Comparison of ENCODE assay signal across 9 cellular contexts in genomic region chr10:110268931-110269640, GRCh38. TPM values are rescaled to one million over a fixed set of nuclear protein-coding genes. Genes with fewer than 3 reads are reported as not detected.
DNase-seq lines count a peak whose midpoint lies in the region; ATAC-seq and TF ChIP-seq lines count a peak whose summit lies in the region.
"Had no signal": no experiment of that assay in that cellular context is flagged by ENCODE, and none has a peak within 500 bp of the region (broad histone marks: within the 10 kb centered on the region; RNA-seq: fewer than 3 reads in every experiment).

No MANE protein-coding gene starts in this region.

- no peaks in the 10 kb centered on the region for H3K27me3 Mint-ChIP-seq in WTC11 (ENCODE audit: low read depth)

- H4K91ac ChIP-seq in mesenchymal stem cell (ENCODE audit: low read length), result no peak overlapping the region

- POLR2A ChIA-PET in WTC11 (lab: Charles Lee), result no interaction called here

- no peak overlapping the region for H2AFZ ChIP-seq in mesenchymal stem cell (ENCODE audit: low read depth, low read length)

- H3K4me3 ChIP-seq in heart right ventricle, result peak overlapping the region in 9 of 10 donors; percentile 1 to 47 (median 33)
- no peak overlapping the region for H3K4me3 ChIP-seq in astrocyte of the spinal cord (ENCODE audit: low read depth, low read length)
- peak overlapping the region in 1 of 2 experiments; percentile 68 for H3K4me3 ChIP-seq in mesenchymal stem cell (ENCODE audit: insufficient read depth in 1 of 2, low read depth in 1 of 2, low read length in 2 of 2)
- H3K4me3 ChIP-seq in aorta (ENCODE audit: low read length in 2 of 2), result peak overlapping the region in 1 of 2 donors; percentile 26

- DNase-seq in heart right ventricle (no peak), left cardiac atrium (no peak), astrocyte of the spinal cord (ENCODE audit: low read depth, low spot score) (peak; percentile 9), mesenchymal stem cell (no peak), aorta (no peak), NCI-H510A treated with DMSO at 0.1 percent for 48 hours (lab: John Stamatoyannopoulos, UW) (no peak), WTC11 (ENCODE audit: low spot score) (no peak)

- no peak overlapping the region for H3K4me3 Mint-ChIP-seq in WTC11

- H2AK5ac ChIP-seq in mesenchymal stem cell (ENCODE audit: low read length, severe bottlenecking), result no peak overlapping the region

- H3K4me2 ChIP-seq in mesenchymal stem cell (ENCODE audit: low read length, poor library complexity, severe bottlenecking), result no peak overlapping the region

- H2BK12ac ChIP-seq in mesenchymal stem cell (ENCODE audit: low read length in 2 of 2), result no peak overlapping the region

- H3K36me3 Mint-ChIP-seq in WTC11, result no peaks in the 10 kb centered on the region

- peak in 6 of 8 donors; percentile 2 to 23 (median 14) for ATAC-seq in heart right ventricle
- ATAC-seq in left cardiac atrium, result no peak
- ATAC-seq in aorta (ENCODE audit: low FRiP score), result peak; percentile 37
- ATAC-seq in WTC11, result no peak
- ATAC-seq in GM18861 (IDR thresholded peaks at IDR 0.05; ENCODE audit: unreplicated experiment), result no peak
- ATAC-seq: Panc1 had no signal

- H3K27ac Mint-ChIP-seq in WTC11, result no peak overlapping the region

- H3K9me3 ChIP-seq in heart right ventricle (no peaks in the 10 kb centered on the region), mesenchymal stem cell (ENCODE audit: control insufficient read depth, low read length) (no peaks in the 10 kb centered on the region), aorta (ENCODE audit: control insufficient read depth, low read length) (no peaks in the 10 kb centered on the region)

- peak overlapping the region; percentile 79 for H3K9ac ChIP-seq in mesenchymal stem cell (ENCODE audit: low read length)

- TF ChIP-seq CTCF in heart right ventricle (IDR thresholded peaks at IDR 0.05) (no peak), astrocyte of the spinal cord (IDR thresholded peaks at IDR 0.05; ENCODE audit: low read depth, low read length) (no peak), WTC11 (IDR thresholded peaks at IDR 0.05) (no peak)

- H2BK5ac ChIP-seq in mesenchymal stem cell (ENCODE audit: low read depth, low read length, poor library complexity, severe bottlenecking), result no peak overlapping the region

- in situ Hi-C loops in astrocyte of the spinal cord (cut with HindIII; ENCODE audit: low sequenced_read_pairs), result no loop called here

- CTCF ChIA-PET in WTC11 (lab: Charles Lee), result interaction anchor here (0.8 kb wide), 1 partner anchor 385 kb away, joined by 3 read pairs; no protein-coding TSS in a partner anchor

- H3K4ac ChIP-seq in mesenchymal stem cell (ENCODE audit: low read depth in 1 of 2, low read length in 2 of 2), result no peak overlapping the region

- H2BK15ac ChIP-seq in mesenchymal stem cell (ENCODE audit: low read depth, poor library complexity, severe bottlenecking), result no peak overlapping the region

- no peaks in the 10 kb centered on the region for H3K9me3 Mint-ChIP-seq in WTC11

- no peak overlapping the region for H3K18ac ChIP-seq in mesenchymal stem cell (ENCODE audit: low read depth in 1 of 2, low read length in 2 of 2)

- no peaks in the 10 kb centered on the region for H3K79me1 ChIP-seq in mesenchymal stem cell (replicated peaks; ENCODE audit: low read length, poor library complexity, severe bottlenecking)

- H2BK120ac ChIP-seq in mesenchymal stem cell (ENCODE audit: low read depth, low read length), result no peak overlapping the region

- H3K4me1 Mint-ChIP-seq in WTC11, result peaks cover 7% of the 10 kb centered on the region

- H3K23ac ChIP-seq in mesenchymal stem cell (ENCODE audit: low read length in 2 of 2), result no peak overlapping the region

- H3K27ac ChIP-seq in heart right ventricle (peak overlapping the region; percentile 81 to 90 (median 85)), mesenchymal stem cell (ENCODE audit: low read length, poor library complexity, severe bottlenecking) (no peak overlapping the region), aorta (ENCODE audit: low read depth in 1 of 2, low read length in 2 of 2) (peak overlapping the region; percentile 86)

- intact Hi-C loops in heart right ventricle (cut with DNase I), result loop anchor here in 1 of 10 donors (1.0 kb wide), 1 partner anchor 43 kb away; no protein-coding TSS in a partner anchor
- intact Hi-C loops in left cardiac atrium (cut with DNase I), result loop anchor here in 1 of 2 donors (5.0 kb wide), 1 partner anchor 42 kb away; no protein-coding TSS in a partner anchor
- intact Hi-C loops in aorta (cut with DNase I), result loop anchor here in 1 of 2 donors (5.0 kb wide), 1 partner anchor 42 kb away; no protein-coding TSS in a partner anchor

- WGBS in heart right ventricle, 2 donors, result 28% methylated on average over 3 of the region's 3 CpGs
- WGBS in mesenchymal stem cell, result 100% methylated on average over 2 of the region's 3 CpGs
- WGBS in aorta, 2 donors, result 17 to 18% methylated on average over 3 of the region's 3 CpGs

- H3K27me3 ChIP-seq in heart right ventricle (no peaks in the 10 kb centered on the region), mesenchymal stem cell (ENCODE audit: control insufficient read depth in 1 of 2, insufficient read depth in 1 of 2, low read length in 2 of 2) (no peaks in the 10 kb centered on the region), aorta (ENCODE audit: control insufficient read depth in 1 of 2, insufficient read depth in 2 of 2, low read length in 1 of 2) (no peaks in the 10 kb centered on the region)

- no peak overlapping the region for H3K14ac ChIP-seq in mesenchymal stem cell (ENCODE audit: low read length in 2 of 2)

- H4K8ac ChIP-seq in mesenchymal stem cell (ENCODE audit: low read length), result no peak overlapping the region

- H3K4me1 ChIP-seq in heart right ventricle, result peaks cover 14 to 93% (median 51%) of the 10 kb centered on the region in 9 donors
- no peaks in the 10 kb centered on the region for H3K4me1 ChIP-seq in mesenchymal stem cell (ENCODE audit: control insufficient read depth, insufficient read depth, low read depth, low read length)
- peaks cover 1 to 26% of the 10 kb centered on the region in 2 donors for H3K4me1 ChIP-seq in aorta (ENCODE audit: control insufficient read depth in 1 of 2, insufficient read depth in 2 of 2, low read length in 2 of 2)

- H3K36me3 ChIP-seq in heart right ventricle (no peaks in the 10 kb centered on the region), mesenchymal stem cell (ENCODE audit: control insufficient read depth in 1 of 2, insufficient read depth in 2 of 2, low read depth in 1 of 2, low read length in 2 of 2) (no peaks in the 10 kb centered on the region), aorta (ENCODE audit: control insufficient read depth in 1 of 2, insufficient read depth in 2 of 2, low read length in 1 of 2) (no peaks in the 10 kb centered on the region)

TF ChIP-seq in WTC11, 78 proteins besides CTCF, POLR2A, EP300 and RAD21:
- TF ChIP-seq, protein P1, sequence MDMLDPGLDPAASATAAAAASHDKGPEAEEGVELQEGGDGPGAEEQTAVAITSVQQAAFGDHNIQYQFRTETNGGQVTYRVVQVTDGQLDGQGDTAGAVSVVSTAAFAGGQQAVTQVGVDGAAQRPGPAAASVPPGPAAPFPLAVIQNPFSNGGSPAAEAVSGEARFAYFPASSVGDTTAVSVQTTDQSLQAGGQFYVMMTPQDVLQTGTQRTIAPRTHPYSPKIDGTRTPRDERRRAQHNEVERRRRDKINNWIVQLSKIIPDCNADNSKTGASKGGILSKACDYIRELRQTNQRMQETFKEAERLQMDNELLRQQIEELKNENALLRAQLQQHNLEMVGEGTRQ (CRISPR knock-in tag; IDR thresholded peaks at IDR 0.05), result no peak
TF ChIP-seq in WTC11: peak in this region for 0.

RNA-seq across cellular contexts. Expression of gene SMNDC1, which starts 35.6 kb away (rescaled TPM):
- 10 to 100 TPM; 18.1 to 28.0 (median 22.4) TPM for total RNA-seq in heart right ventricle
- polyA plus RNA-seq in heart right ventricle, result 10 to 100 TPM; 10.1 to 11.0 TPM
- 10 to 100 TPM; 21.6 to 24.4 TPM for total RNA-seq in left cardiac atrium
- 27.4 TPM for polyA plus RNA-seq in mesenchymal stem cell (2013, experiment 1 of 2)
- polyA plus RNA-seq in mesenchymal stem cell (2013, experiment 2 of 2), result 26.1 TPM
- 10 to 100 TPM; 31.9 to 34.2 TPM for total RNA-seq in aorta
- polyA plus RNA-seq in aorta, result 10 to 100 TPM; 18.2 to 19.0 TPM
- total RNA-seq in WTC11 (2021), result 37.7 to 55.9 TPM (median 40.2 TPM) in 3 replicates

Comparison
In these comparisons a context has a peak if more than half of its experiments do, and no peak if none do; other contexts are left out.
1. ATAC-seq: peak in heart right ventricle (6 of 8) and aorta (single experiment); none in left cardiac atrium (0 of 2), WTC11 (single experiment) and GM18861 (single experiment).